ENCODE assay signal across 23 cellular contexts in genomic region chr2:128447538-128447885, GRCh38.
"Had no signal": no experiment of that assay in that cellular context is flagged by ENCODE, and none has a peak within 500 bp of the region (broad histone marks: within the 10 kb centered on the region; RNA-seq: fewer than 3 reads in every experiment).

No MANE protein-coding gene starts in this region.

- H3K4me2 ChIP-seq: smooth muscle cell had no signal

- H3K4me3 Mint-ChIP-seq: activated CD4-positive, alpha-beta memory T cell treated with anti-CD3 and anti-CD28 coated beads for 36 hours; activated naive CD8-positive, alpha-beta T cell; endodermal cell; T-helper 17 cell had no signal

- H3K4me1 Mint-ChIP-seq: T-helper 17 cell had no signal

- H3K4me3 ChIP-seq: ascending aorta, cardiac muscle cell, esophagus squamous epithelium, heart right ventricle, left lung, lung, right atrium auricular region, smooth muscle cell, transverse colon, vagina had no signal

- H3K36me3 Mint-ChIP-seq: activated CD4-positive, alpha-beta memory T cell treated with anti-CD3 and anti-CD28 coated beads for 36 hours; activated naive CD8-positive, alpha-beta T cell; brain had no signal

- H3K27me3 Mint-ChIP-seq: activated CD4-positive, alpha-beta memory T cell treated with anti-CD3 and anti-CD28 coated beads for 36 hours had no signal

- H3K36me3 ChIP-seq: ascending aorta, cardiac muscle cell, esophagus squamous epithelium, heart right ventricle, left lung, right atrium auricular region, transverse colon, vagina, WERI-Rb-1 had no signal

- H3K27ac ChIP-seq: ascending aorta, cardiac muscle cell, left lung, right atrium auricular region, transverse colon, vagina had no signal

- H3K9me3 ChIP-seq: ascending aorta, esophagus squamous epithelium, heart right ventricle, left lung, right atrium auricular region, transverse colon, vagina had no signal

- H3K9me3 Mint-ChIP-seq: activated CD4-positive, alpha-beta memory T cell treated with anti-CD3 and anti-CD28 coated beads for 36 hours; activated T-helper 2 cell treated with anti-CD3 and anti-CD28 coated beads, Interferon-gamma antibody, Interleukin-2, Interleukin-4, amounts not matched to agents 10 μg/mL and 5 μg/mL and 100 μg/mL, durations not matched to agents 14 hours and 24 hours and 36 hours; endodermal cell had no signal

- H3K27me3 ChIP-seq: ascending aorta, cardiac muscle cell, left lung, right atrium auricular region, transverse colon, vagina had no signal

- H3K4me1 ChIP-seq: ascending aorta had no signal

- H3K27ac Mint-ChIP-seq: activated CD4-positive, alpha-beta memory T cell treated with anti-CD3 and anti-CD28 coated beads for 36 hours; activated naive CD8-positive, alpha-beta T cell; activated T-helper 2 cell treated with anti-CD3 and anti-CD28 coated beads, Interferon-gamma antibody, Interleukin-2, Interleukin-4, amounts not matched to agents 10 μg/mL and 5 μg/mL and 100 μg/mL, durations not matched to agents 14 hours and 24 hours and 36 hours; endodermal cell; T-helper 17 cell had no signal

- DNase-seq: activated CD4-positive, alpha-beta memory T cell treated with anti-CD3 and anti-CD28 coated beads for 36 hours; activated CD4-positive, alpha-beta T cell treated with anti-CD3 and anti-CD28 coated beads for 48 hours; activated naive CD4-positive, alpha-beta T cell treated with Interleukin-2 at 50 U/mL for 16 hours; esophagus squamous epithelium; foreskin melanocyte; heart right ventricle; kidney glomerular epithelial cell; stimulated activated naive CD4-positive, alpha-beta T cell; T-helper 17 cell; T1000; transverse colon; WERI-Rb-1 had no signal
